ENCODE assay signal across 8 cellular contexts in genomic region chr10:72297968-72298773, GRCh38. TPM values are rescaled to one million over a fixed set of nuclear protein-coding genes. Genes with fewer than 3 reads are reported as not detected.
DNase-seq lines count a peak whose midpoint lies in the region; ATAC-seq and TF ChIP-seq lines count a peak whose summit lies in the region.

No MANE protein-coding gene starts in this region.

- 16% methylated on average over 41 of the region's 44 CpGs for WGBS in smooth muscle cell (ENCODE audit: low lambda C conversion rate)

- H3K36me3 ChIP-seq in breast epithelium, result no peaks in the 10 kb centered on the region
- H3K36me3 ChIP-seq in smooth muscle cell (ENCODE audit: low read depth), result no peaks in the 10 kb centered on the region

- H3K27ac ChIP-seq in VCaP (peak overlapping the region; percentile 78), breast epithelium (peak overlapping the region; percentile 94 to 99), smooth muscle cell (ENCODE audit: low read depth) (peak overlapping the region; percentile 83)

- H3K9me3 ChIP-seq in breast epithelium (peaks cover 0 to 5% of the 10 kb centered on the region in 2 donors), smooth muscle cell (replicated peaks; ENCODE audit: low read depth) (no peaks in the 10 kb centered on the region)

- H2AFZ ChIP-seq in smooth muscle cell (ENCODE audit: low read depth), result no peak overlapping the region

- peak; percentile 97 for DNase-seq in NK-92 treated with Interleukin-12 subunit alpha and Interleukin-12 subunit beta, amount 100 ng/mL, for 24 hours (lab: John Stamatoyannopoulos, UW)
- DNase-seq in NK-92 (lab: John Stamatoyannopoulos, UW; ENCODE audit: unreplicated experiment), result no peak
- peak; percentile 92 to 95 for DNase-seq in NCI-H2081 (lab: John Stamatoyannopoulos, UW)
- peak; percentile 97 to 98 for DNase-seq in breast epithelium (ENCODE audit: low spot score in 2 of 2)
- peak; percentile 96 for DNase-seq in iPS-NIHi7 (ENCODE audit: extremely low spot score)
- DNase-seq in smooth muscle cell (lab: John Stamatoyannopoulos, UW; ENCODE audit: unreplicated experiment), result peak; percentile 91

- peak; percentile 77 for ATAC-seq in HG03025 (IDR thresholded peaks at IDR 0.05; ENCODE audit: low FRiP score, unreplicated experiment)

- H3F3A ChIP-seq in smooth muscle cell (ENCODE audit: low read depth), result peaks cover 9% of the 10 kb centered on the region

- no peaks in the 10 kb centered on the region for H4K20me1 ChIP-seq in smooth muscle cell (ENCODE audit: low read depth)

- H3K4me2 ChIP-seq in smooth muscle cell, result peak overlapping the region; percentile 78

- intact Hi-C loops in breast epithelium (cut with DNase I; ENCODE audit: low total_unique reads), result no loop called here

- H3K4me3 ChIP-seq in breast epithelium, result peak overlapping the region; percentile 52 to 89 (median 77)
- peak overlapping the region; percentile 53 for H3K4me3 ChIP-seq in smooth muscle cell

- H3K27me3 ChIP-seq in breast epithelium (no peaks in the 10 kb centered on the region), smooth muscle cell (ENCODE audit: low read depth) (no peaks in the 10 kb centered on the region)

- no peaks in the 10 kb centered on the region for H3K79me2 ChIP-seq in smooth muscle cell (ENCODE audit: low read depth)

- peak overlapping the region; percentile 74 for H3K9ac ChIP-seq in smooth muscle cell (ENCODE audit: low read depth)

- 0 out of 2 replicates have a peak, but pooled peaks have one; percentile 5 for TF ChIP-seq CTCF in VCaP (conservative IDR thresholded peaks at IDR 0.05)
- TF ChIP-seq CTCF in breast epithelium (IDR thresholded peaks at IDR 0.05), result no peak
- TF ChIP-seq CTCF in smooth muscle cell (IDR thresholded peaks at IDR 0.05; ENCODE audit: borderline replicate concordance, insufficient read depth, poor library complexity, severe bottlenecking), result no peak

- TF ChIP-seq POLR2A in breast epithelium (IDR thresholded peaks at IDR 0.05), result peak; percentile 90

- H3K4me1 ChIP-seq in breast epithelium (peaks cover 0 to 5% of the 10 kb centered on the region in 2 donors), smooth muscle cell (ENCODE audit: low read depth) (peaks cover 6% of the 10 kb centered on the region)

RNA-seq across cellular contexts. Expression of gene DDIT4, which starts 24.4 kb away (rescaled TPM):
- total RNA-seq in breast epithelium (100 to 1,000 TPM; 183 to 555 (median 341) TPM), smooth muscle cell (161 and 198 TPM in 2 replicates)
- polyA plus RNA-seq in smooth muscle cell, result 248 and 299 TPM in 2 replicates

RNA-seq across cellular contexts. Expression of gene DNAJB12, which starts 56.5 kb away (rescaled TPM):
- total RNA-seq in breast epithelium (10 to 100 TPM; 38.4 to 48.1 (median 38.7) TPM), smooth muscle cell (12.5 and 14.3 TPM in 2 replicates)
- 24.5 and 26.7 TPM in 2 replicates for polyA plus RNA-seq in smooth muscle cell
